23 cellular contexts compared by ENCODE assay signal in the genomic region with DNA sequence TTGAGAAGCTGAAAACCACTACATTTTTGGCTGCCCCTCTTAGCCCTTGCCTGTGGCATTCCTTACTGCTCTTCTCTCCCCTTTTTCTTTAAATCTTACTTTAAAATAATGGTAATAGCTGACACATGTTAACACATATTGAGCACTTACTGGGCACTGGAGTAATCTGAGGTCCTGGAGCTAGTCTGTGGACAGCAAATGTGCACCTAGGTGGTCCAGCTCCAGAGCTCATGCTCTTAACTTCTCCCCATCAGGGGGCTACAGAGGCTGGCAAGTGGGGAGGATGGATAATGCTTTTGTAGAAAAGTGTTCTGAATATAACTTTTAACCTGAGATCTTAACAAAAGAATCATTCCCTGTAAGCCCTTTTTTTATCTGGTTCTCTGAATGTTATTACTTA.
DNase-seq lines count a peak whose midpoint lies in the region; TF ChIP-seq lines count a peak whose summit lies in the region.
"Had no signal": no experiment of that assay in that cellular context is flagged by ENCODE, and none has a peak within 500 bp of the region (broad histone marks: within the 10 kb centered on the region; RNA-seq: fewer than 3 reads in every experiment).

No MANE protein-coding gene starts in this region.

- H2AFZ ChIP-seq in neural progenitor cell (replicated peaks): no peak overlapping the region

- peak overlapping the region; percentile 60 for H3K27ac ChIP-seq in caudate nucleus (ENCODE audit: low read depth, low read length)
- H3K27ac ChIP-seq in neural progenitor cell: no peak overlapping the region
- H3K27ac ChIP-seq: 22Rv1, RWPE1 had no signal

- H3F3A ChIP-seq in neural progenitor cell (ENCODE audit: low read depth): no peaks in the 10 kb centered on the region

- H3K4me3 ChIP-seq in neural progenitor cell: no peak overlapping the region

- CTCF ChIA-PET in HEK293T (lab: Yijun Ruan, JAX): interaction anchor here (0.9 kb wide), 1 partner anchor 42 kb away, joined by 4 read pairs; no protein-coding TSS in a partner anchor

- H3K4me1 Mint-ChIP-seq in neural progenitor cell: peaks cover 34% of the 10 kb centered on the region
- H3K4me1 Mint-ChIP-seq: CD14-positive monocyte; CD8-positive, alpha-beta memory T cell had no signal

- no peaks in the 10 kb centered on the region for H3K9me3 ChIP-seq in neural progenitor cell (ENCODE audit: low read depth)
- H3K9me3 ChIP-seq: BE2C had no signal

- POLR2A ChIA-PET in HEK293T (lab: Yijun Ruan, JAX): no interaction called here

- H3K79me2 ChIP-seq in neural progenitor cell (ENCODE audit: low read depth): no peaks in the 10 kb centered on the region

- no peak overlapping the region for H3K27ac Mint-ChIP-seq in neural progenitor cell
- H3K27ac Mint-ChIP-seq: CD14-positive monocyte; CD8-positive, alpha-beta memory T cell had no signal

- no peak overlapping the region for H3K4me3 Mint-ChIP-seq in neural progenitor cell
- H3K4me3 Mint-ChIP-seq: CD14-positive monocyte; CD8-positive, alpha-beta memory T cell had no signal

- H3K36me3 ChIP-seq in neural progenitor cell: no peaks in the 10 kb centered on the region
- H3K36me3 ChIP-seq: BE2C had no signal

- H3K27me3 ChIP-seq in neural progenitor cell: no peaks in the 10 kb centered on the region
- H3K27me3 ChIP-seq: BE2C had no signal

- no peak for TF ChIP-seq CTCF in neural progenitor cell (IDR thresholded peaks at IDR 0.05)

- no peaks in the 10 kb centered on the region for H4K20me1 ChIP-seq in neural progenitor cell (ENCODE audit: low read depth)

- H3K9me3 Mint-ChIP-seq in neural progenitor cell: no peaks in the 10 kb centered on the region

- peaks cover 3% of the 10 kb centered on the region for H3K27me3 Mint-ChIP-seq in neural progenitor cell (ENCODE audit: insufficient read depth, low read depth)
- H3K27me3 Mint-ChIP-seq: CD8-positive, alpha-beta memory T cell had no signal

- H3K4me1 ChIP-seq in neural progenitor cell: peaks cover 17% of the 10 kb centered on the region

- no peaks in the 10 kb centered on the region for H3K36me3 Mint-ChIP-seq in neural progenitor cell
- H3K36me3 Mint-ChIP-seq: CD14-positive monocyte; CD8-positive, alpha-beta memory T cell had no signal

- no peak overlapping the region for H3K9ac ChIP-seq in neural progenitor cell

- no peak overlapping the region for H3K4me2 ChIP-seq in neural progenitor cell

- DNase-seq in DMS79 treated with DMSO at 0.1 percent for 48 hours (lab: John Stamatoyannopoulos, UW) (peak; percentile 13), DMS79 (lab: John Stamatoyannopoulos, UW) (no peak), caudate nucleus (lab: John Stamatoyannopoulos, UW) (no peak), neural progenitor cell (ENCODE audit: low spot score) (peak; percentile 2), SIG-M5 (lab: John Stamatoyannopoulos, UW) (no peak), GM03348 (ENCODE audit: low spot score) (no peak), HEK293T (ENCODE audit: extremely low spot score) (no peak)
- DNase-seq in stimulated activated CD4-positive, alpha-beta T cell treated with anti-CD3 and anti-CD28 coated beads, Interleukin-2, amount 100 ng/mL, for 48 hours: no peak
- DNase-seq: ACHN; BE2C; CD8-positive, alpha-beta memory T cell; DMS153; GOT3; Karpas-422; NCI-H1092; NCI-H1417 treated with DMSO at 0.1 percent for 48 hours; NCI-H2081; NCI-H2227 treated with DMSO at 0.1 percent for 48 hours; NCI-H526 treated with DMSO at 0.1 percent for 48 hours; SHP77 had no signal

TF ChIP-seq in HEK293T, 16 proteins besides CTCF, POLR2A, EP300 and RAD21:
- TF ChIP-seq CTBP1 (IDR thresholded peaks at IDR 0.05; ENCODE audit: borderline replicate concordance) (no peak), NFRKB (IDR thresholded peaks at IDR 0.05) (no peak), SUZ12 (IDR thresholded peaks at IDR 0.05) (no peak), ELF4 (IDR thresholded peaks at IDR 0.05) (no peak), TARDBP (IDR thresholded peaks at IDR 0.05) (no peak), FOXA1 (IDR thresholded peaks at IDR 0.05) (no peak), HDGF (IDR thresholded peaks at IDR 0.05; ENCODE audit: borderline replicate concordance) (no peak), ZNF384 (IDR thresholded peaks at IDR 0.05) (no peak), L3MBTL2 (conservative IDR thresholded peaks at IDR 0.05) (no peak), SP1 (IDR thresholded peaks at IDR 0.05) (no peak), ARNT (IDR thresholded peaks at IDR 0.05) (no peak), FOXM1 (IDR thresholded peaks at IDR 0.05; ENCODE audit: borderline replicate concordance) (no peak), FOXK2 (IDR thresholded peaks at IDR 0.05) (no peak), LEF1 (IDR thresholded peaks at IDR 0.05; ENCODE audit: borderline replicate concordance) (no peak), BHLHE40 (IDR thresholded peaks at IDR 0.05; ENCODE audit: borderline replicate concordance) (no peak)
- TF ChIP-seq, protein P1, sequence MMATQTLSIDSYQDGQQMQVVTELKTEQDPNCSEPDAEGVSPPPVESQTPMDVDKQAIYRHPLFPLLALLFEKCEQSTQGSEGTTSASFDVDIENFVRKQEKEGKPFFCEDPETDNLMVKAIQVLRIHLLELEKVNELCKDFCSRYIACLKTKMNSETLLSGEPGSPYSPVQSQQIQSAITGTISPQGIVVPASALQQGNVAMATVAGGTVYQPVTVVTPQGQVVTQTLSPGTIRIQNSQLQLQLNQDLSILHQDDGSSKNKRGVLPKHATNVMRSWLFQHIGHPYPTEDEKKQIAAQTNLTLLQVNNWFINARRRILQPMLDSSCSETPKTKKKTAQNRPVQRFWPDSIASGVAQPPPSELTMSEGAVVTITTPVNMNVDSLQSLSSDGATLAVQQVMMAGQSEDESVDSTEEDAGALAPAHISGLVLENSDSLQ (IDR thresholded peaks at IDR 0.05): no peak

Comparison
In these comparisons a context has a peak if more than half of its experiments do, and no peak if none do; other contexts are left out.
1. DNase-seq: peak in DMS79 treated with DMSO at 0.1 percent for 48 hours (single experiment) and neural progenitor cell (single experiment); none in DMS79 (single experiment), caudate nucleus (0 of 61), SIG-M5 (single experiment), GM03348 (single experiment), stimulated activated CD4-positive, alpha-beta T cell treated with anti-CD3 and anti-CD28 coated beads, Interleukin-2, amount 100 ng/mL, for 48 hours (0 of 2) and HEK293T (single experiment).